ENCODE assay signal across 8 cellular contexts in genomic region chr19:35124098-35125060, GRCh38.
A peak's percentile ranks its signal among the peaks of the same experiment; 100 is the strongest.
DNase-seq lines count a peak whose midpoint lies in the region.

No MANE protein-coding gene starts in this region.

- DNase-seq in DMS 273 treated with DMSO at 0.1 percent for 48 hours (lab: John Stamatoyannopoulos, UW) (peak; percentile 77), GOT3 (lab: John Stamatoyannopoulos, UW) (peak; percentile 80), NCI-H2171 (lab: John Stamatoyannopoulos, UW) (peak; percentile 90), left kidney (ENCODE audit: low read depth, low spot score) (peak; percentile 96), NCI-H1092 (lab: John Stamatoyannopoulos, UW) (no peak)
- DNase-seq in activated CD4-positive, CD25-positive, alpha-beta regulatory T cell treated with anti-CD3 and anti-CD28 coated beads, Interleukin-2, amount 50 U/mL, for 72 hours, result peak; percentile 87
- peak; percentile 82 for DNase-seq in central memory CD4-positive, alpha-beta T cell
- peak; percentile 83 for DNase-seq in stimulated activated CD4-positive, alpha-beta T cell treated with anti-CD3 and anti-CD28 coated beads, Interleukin-2, amount 100 ng/mL, for 4 hours (ENCODE audit: low read depth)
